In genomic region chrX:56795309-56795868, GRCh38 we compare ENCODE assay signal across 18 cellular contexts.
A peak's percentile ranks its signal among the peaks of the same experiment; 100 is the strongest.
DNase-seq lines count a peak whose midpoint lies in the region; ATAC-seq and TF ChIP-seq lines count a peak whose summit lies in the region.
"Had no signal": no experiment of that assay in that cellular context is flagged by ENCODE, and none has a peak within 500 bp of the region (broad histone marks: within the 10 kb centered on the region; RNA-seq: fewer than 3 reads in every experiment).

No MANE protein-coding gene starts in this region.

- H3K27ac ChIP-seq in coronary artery, result no peak overlapping the region
- H3K27ac ChIP-seq: A549, BLaER1 had no signal

- peak overlapping the region; percentile 54 for H3K27ac Mint-ChIP-seq in activated naive CD8-positive, alpha-beta T cell
- no peak overlapping the region for H3K27ac Mint-ChIP-seq in activated naive CD8-positive, alpha-beta T cell treated with anti-CD3 and anti-CD28 coated beads, Interleukin-2, amount 50 U/mL, for 24 hours
- H3K27ac Mint-ChIP-seq in T-helper 2 cell treated with Interferon-gamma antibody and Interleukin-4, amounts not matched to agents 5 μg/mL and 100 μg/mL, for 36 hours, result no peak overlapping the region

- intact Hi-C loops in sciatic nerve (cut with DNase I), result no loop called here

- H3K4me3 ChIP-seq in coronary artery, result no peak overlapping the region
- H3K4me3 ChIP-seq: A549, BLaER1 had no signal

- no peak for TF ChIP-seq CTCF in coronary artery (IDR thresholded peaks at IDR 0.05)

- no peaks in the 10 kb centered on the region for H3K27me3 Mint-ChIP-seq in activated naive CD8-positive, alpha-beta T cell
- H3K27me3 Mint-ChIP-seq in activated naive CD8-positive, alpha-beta T cell treated with anti-CD3 and anti-CD28 coated beads, Interleukin-2, amount 50 U/mL, for 24 hours, result no peaks in the 10 kb centered on the region
- H3K27me3 Mint-ChIP-seq in T-helper 2 cell treated with Interferon-gamma antibody and Interleukin-4, amounts not matched to agents 5 μg/mL and 100 μg/mL, for 36 hours (ENCODE audit: low read depth), result no peaks in the 10 kb centered on the region

- peaks cover 52% of the 10 kb centered on the region for H3K4me1 Mint-ChIP-seq in activated naive CD8-positive, alpha-beta T cell (ENCODE audit: low read depth)
- H3K4me1 Mint-ChIP-seq in activated naive CD8-positive, alpha-beta T cell treated with anti-CD3 and anti-CD28 coated beads, Interleukin-2, amount 50 U/mL, for 24 hours, result peaks cover 39% of the 10 kb centered on the region
- peaks cover 31% of the 10 kb centered on the region for H3K4me1 Mint-ChIP-seq in T-helper 2 cell treated with Interferon-gamma antibody and Interleukin-4, amounts not matched to agents 5 μg/mL and 100 μg/mL, for 36 hours (ENCODE audit: low read depth)

- H3K9me3 Mint-ChIP-seq in activated naive CD8-positive, alpha-beta T cell (ENCODE audit: low read depth), result no peaks in the 10 kb centered on the region
- no peaks in the 10 kb centered on the region for H3K9me3 Mint-ChIP-seq in activated naive CD8-positive, alpha-beta T cell treated with anti-CD3 and anti-CD28 coated beads, Interleukin-2, amount 50 U/mL, for 24 hours
- H3K9me3 Mint-ChIP-seq in T-helper 2 cell treated with Interferon-gamma antibody and Interleukin-4, amounts not matched to agents 5 μg/mL and 100 μg/mL, for 36 hours, result no peaks in the 10 kb centered on the region

- no peak for ATAC-seq in activated naive CD8-positive, alpha-beta T cell treated with anti-CD3 and anti-CD28 coated beads, Interleukin-2, amount 50 U/mL, for 24 hours
- ATAC-seq in sciatic nerve (no peak), HG02885 (IDR thresholded peaks at IDR 0.05; ENCODE audit: poor library complexity, unreplicated experiment) (no peak)
- ATAC-seq: A549, HepG2, Right ventricle myocardium inferior had no signal

- H3K4me3 Mint-ChIP-seq in activated naive CD8-positive, alpha-beta T cell, result no peak overlapping the region
- no peak overlapping the region for H3K4me3 Mint-ChIP-seq in activated naive CD8-positive, alpha-beta T cell treated with anti-CD3 and anti-CD28 coated beads, Interleukin-2, amount 50 U/mL, for 24 hours
- H3K4me3 Mint-ChIP-seq in T-helper 2 cell treated with Interferon-gamma antibody and Interleukin-4, amounts not matched to agents 5 μg/mL and 100 μg/mL, for 36 hours, result no peak overlapping the region

- DNase-seq in activated naive CD8-positive, alpha-beta T cell treated with anti-CD3 and anti-CD28 coated beads, Interleukin-2, amount 50 U/mL, for 24 hours, result no peak
- DNase-seq in coronary artery (ENCODE audit: low spot score) (peak; percentile 43), sciatic nerve (ENCODE audit: low spot score) (peak; percentile 35), GDM1 (lab: John Stamatoyannopoulos, UW) (no peak)
- DNase-seq in T-helper 2 cell treated with Interferon-gamma antibody and Interleukin-4, amounts not matched to agents 5 μg/mL and 100 μg/mL, for 36 hours (ENCODE audit: low spot score), result no peak
- DNase-seq: DMS79, KG1, NCI-H1105 treated with DMSO at 0.1 percent for 48 hours, NCI-H187, NCI-H2227 treated with DMSO at 0.1 percent for 48 hours, NCI-H510A treated with DMSO at 0.1 percent for 48 hours, NCI-H774 had no signal

- H3K36me3 Mint-ChIP-seq in activated naive CD8-positive, alpha-beta T cell, result no peaks in the 10 kb centered on the region
- peaks cover 13% of the 10 kb centered on the region for H3K36me3 Mint-ChIP-seq in activated naive CD8-positive, alpha-beta T cell treated with anti-CD3 and anti-CD28 coated beads, Interleukin-2, amount 50 U/mL, for 24 hours (ENCODE audit: low read depth)
- peaks cover 11% of the 10 kb centered on the region for H3K36me3 Mint-ChIP-seq in T-helper 2 cell treated with Interferon-gamma antibody and Interleukin-4, amounts not matched to agents 5 μg/mL and 100 μg/mL, for 36 hours (ENCODE audit: low read depth)

Comparison
In these comparisons a context has a peak if more than half of its experiments do, and no peak if none do; other contexts are left out.
1. DNase-seq: peak in coronary artery (single experiment) and sciatic nerve (single experiment); none in activated naive CD8-positive, alpha-beta T cell treated with anti-CD3 and anti-CD28 coated beads, Interleukin-2, amount 50 U/mL, for 24 hours (single experiment), GDM1 (single experiment) and T-helper 2 cell treated with Interferon-gamma antibody and Interleukin-4, amounts not matched to agents 5 μg/mL and 100 μg/mL, for 36 hours (single experiment).